Comparison of ENCODE assay signal across 1 cellular context in the genomic region with DNA sequence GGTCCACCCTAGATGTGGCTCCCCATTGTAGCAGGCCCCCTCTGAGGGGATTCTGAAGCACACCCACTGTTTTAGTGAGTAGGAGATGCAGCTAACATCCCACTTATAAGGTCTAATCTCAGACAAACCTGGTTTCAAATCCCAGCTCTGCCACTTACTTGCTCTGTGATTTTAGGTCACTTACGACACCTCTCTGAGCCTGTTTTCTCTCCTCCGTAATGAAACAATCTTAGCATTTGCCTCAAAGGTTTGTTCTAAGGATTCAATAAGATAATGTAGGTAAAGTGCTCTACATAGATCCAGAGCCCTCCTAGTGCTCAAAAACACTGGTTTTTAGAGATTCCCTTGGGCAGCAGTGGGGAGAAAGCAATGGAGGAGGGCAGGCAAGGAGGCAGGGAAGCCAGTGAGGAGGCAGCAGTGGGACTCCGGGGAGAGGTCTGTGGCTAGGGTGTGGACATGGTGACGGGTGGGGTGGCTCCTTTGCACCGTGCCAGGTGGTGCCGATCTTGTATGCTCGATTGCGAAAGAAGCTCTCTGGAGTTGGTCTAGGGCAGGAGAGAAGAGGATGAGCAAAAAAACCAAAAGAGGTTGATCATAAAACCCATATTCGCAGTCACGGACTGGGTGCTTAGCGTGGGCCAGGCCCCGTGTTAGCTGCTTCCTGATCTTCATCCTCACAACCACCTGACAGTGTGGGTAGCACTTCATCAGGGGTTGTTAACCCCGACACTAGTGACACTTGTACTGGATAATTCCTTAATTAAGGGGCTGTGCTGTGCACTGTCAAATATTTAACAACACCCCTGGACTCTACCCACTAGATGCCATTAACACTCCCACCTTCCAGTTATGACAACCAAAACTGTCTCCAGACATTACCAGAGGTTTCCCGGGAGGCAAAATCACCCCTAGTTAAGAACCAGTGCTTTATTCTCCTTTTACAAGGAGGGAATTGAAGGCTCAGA.
TF ChIP-seq lines count a peak whose summit lies in the region.

No MANE protein-coding gene starts in this region.

TF ChIP-seq in HepG2, 621 proteins besides CTCF, POLR2A, EP300 and RAD21 (continued from another document and continues in another):
- TF ChIP-seq SALL2 (CRISPR knock-in tag; IDR thresholded peaks at IDR 0.05), result 0 out of 2 replicates have a peak, but pooled peaks have one; percentile 39
- no peak for TF ChIP-seq SKI (IDR thresholded peaks at IDR 0.05; ENCODE audit: partially characterized antibody)
- TF ChIP-seq ARID2 (CRISPR knock-in tag; IDR thresholded peaks at IDR 0.05; ENCODE audit: borderline replicate concordance), result peak; percentile 10; the same call in 1 of the 2 replicates
- TF ChIP-seq POGK (CRISPR knock-in tag; conservative IDR thresholded peaks at IDR 0.05), result 0 out of 2 replicates have a peak, but pooled peaks have one; percentile 5
- TF ChIP-seq ZNF101 (CRISPR knock-in tag; IDR thresholded peaks at IDR 0.05; ENCODE audit: borderline replicate concordance, low read depth), result peak; percentile 76; the same call in 1 of the 2 replicates
- no peak for TF ChIP-seq ZNF563 (CRISPR knock-in tag; IDR thresholded peaks at IDR 0.05)
- no peak for TF ChIP-seq STAG1 (CRISPR knock-in tag; IDR thresholded peaks at IDR 0.05)
- no peak for TF ChIP-seq CBFB (CRISPR knock-in tag; IDR thresholded peaks at IDR 0.05)
- no peak for TF ChIP-seq ZNF784 (CRISPR knock-in tag; IDR thresholded peaks at IDR 0.05; ENCODE audit: borderline replicate concordance)
- TF ChIP-seq RNF2 (conservative IDR thresholded peaks at IDR 0.05; ENCODE audit: low read depth), result no peak
- no peak for TF ChIP-seq TSC22D2 (CRISPR knock-in tag; IDR thresholded peaks at IDR 0.05; ENCODE audit: borderline replicate concordance)
- no peak for TF ChIP-seq TRIM24 (CRISPR knock-in tag; IDR thresholded peaks at IDR 0.05)
- TF ChIP-seq ZNF800 (CRISPR knock-in tag; IDR thresholded peaks at IDR 0.05), result no peak
- TF ChIP-seq RELA (CRISPR knock-in tag; IDR thresholded peaks at IDR 0.05), result 0 out of 2 replicates have a peak, but pooled peaks have one; percentile 21
- TF ChIP-seq ONECUT2 (CRISPR knock-in tag; IDR thresholded peaks at IDR 0.05), result no peak
- TF ChIP-seq PRPF4 (IDR thresholded peaks at IDR 0.05; ENCODE audit: low read depth, low read length, poor library complexity, severe bottlenecking), result no peak
- TF ChIP-seq, protein P1, sequence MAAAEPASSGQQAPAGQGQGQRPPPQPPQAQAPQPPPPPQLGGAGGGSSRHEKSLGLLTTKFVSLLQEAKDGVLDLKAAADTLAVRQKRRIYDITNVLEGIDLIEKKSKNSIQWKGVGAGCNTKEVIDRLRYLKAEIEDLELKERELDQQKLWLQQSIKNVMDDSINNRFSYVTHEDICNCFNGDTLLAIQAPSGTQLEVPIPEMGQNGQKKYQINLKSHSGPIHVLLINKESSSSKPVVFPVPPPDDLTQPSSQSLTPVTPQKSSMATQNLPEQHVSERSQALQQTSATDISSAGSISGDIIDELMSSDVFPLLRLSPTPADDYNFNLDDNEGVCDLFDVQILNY (CRISPR knock-in tag; conservative IDR thresholded peaks at IDR 0.05), result no peak
- peak; percentile 11; the same call in 1 of the 2 replicates for TF ChIP-seq GFI1 (CRISPR knock-in tag; IDR thresholded peaks at IDR 0.05; ENCODE audit: borderline replicate concordance)
- no peak for TF ChIP-seq ATAD3A (CRISPR knock-in tag; IDR thresholded peaks at IDR 0.05)
- no peak for TF ChIP-seq DR1 (CRISPR knock-in tag; IDR thresholded peaks at IDR 0.05)
- no peak for TF ChIP-seq DBP (CRISPR knock-in tag; IDR thresholded peaks at IDR 0.05; ENCODE audit: not compliant biosample characterization)
- TF ChIP-seq MYNN (CRISPR knock-in tag; IDR thresholded peaks at IDR 0.05; ENCODE audit: low read depth), result no peak
- no peak for TF ChIP-seq BCL6 (CRISPR knock-in tag; IDR thresholded peaks at IDR 0.05)
- no peak for TF ChIP-seq KLF12 (CRISPR knock-in tag; IDR thresholded peaks at IDR 0.05; ENCODE audit: borderline replicate concordance)
- TF ChIP-seq HNRNPH1 (optimal IDR thresholded peaks at IDR 0.05; ENCODE audit: low read depth, low read length), result no peak
- no peak for TF ChIP-seq HOXD1 (CRISPR knock-in tag; IDR thresholded peaks at IDR 0.05)
- no peak; the same call in 1 of the 2 replicates for TF ChIP-seq KDM4B (CRISPR knock-in tag; IDR thresholded peaks at IDR 0.05)
- peak; percentile 86 for TF ChIP-seq CHD4 (IDR thresholded peaks at IDR 0.05; ENCODE audit: borderline replicate concordance, low read length)
- TF ChIP-seq ATF3 (CRISPR knock-in tag; IDR thresholded peaks at IDR 0.05), result no peak
- no peak for TF ChIP-seq ZSCAN21 (CRISPR knock-in tag; IDR thresholded peaks at IDR 0.05; ENCODE audit: borderline replicate concordance)
- TF ChIP-seq ZNF253 (CRISPR knock-in tag; IDR thresholded peaks at IDR 0.05; ENCODE audit: borderline replicate concordance), result 0 out of 2 replicates have a peak, but pooled peaks have one; percentile 17
- TF ChIP-seq ZNF720 (CRISPR knock-in tag; IDR thresholded peaks at IDR 0.05), result no peak
- no peak for TF ChIP-seq ZNF646 (CRISPR knock-in tag; IDR thresholded peaks at IDR 0.05)
- no peak for TF ChIP-seq CREB1 (IDR thresholded peaks at IDR 0.05)
- no peak for TF ChIP-seq CREB1 (CRISPR knock-in tag; IDR thresholded peaks at IDR 0.05)
- TF ChIP-seq ZNF180 (CRISPR knock-in tag; IDR thresholded peaks at IDR 0.05; ENCODE audit: borderline replicate concordance, low read depth), result no peak
- TF ChIP-seq CBX5 (CRISPR knock-in tag; IDR thresholded peaks at IDR 0.05; ENCODE audit: borderline replicate concordance), result no peak
- TF ChIP-seq PRDM10 (CRISPR knock-in tag; IDR thresholded peaks at IDR 0.05; ENCODE audit: low read depth), result no peak
- no peak for TF ChIP-seq ELF3 (CRISPR knock-in tag; IDR thresholded peaks at IDR 0.05)
- no peak for TF ChIP-seq ZFP36L1 (CRISPR knock-in tag; IDR thresholded peaks at IDR 0.05)
- TF ChIP-seq, protein P2, sequence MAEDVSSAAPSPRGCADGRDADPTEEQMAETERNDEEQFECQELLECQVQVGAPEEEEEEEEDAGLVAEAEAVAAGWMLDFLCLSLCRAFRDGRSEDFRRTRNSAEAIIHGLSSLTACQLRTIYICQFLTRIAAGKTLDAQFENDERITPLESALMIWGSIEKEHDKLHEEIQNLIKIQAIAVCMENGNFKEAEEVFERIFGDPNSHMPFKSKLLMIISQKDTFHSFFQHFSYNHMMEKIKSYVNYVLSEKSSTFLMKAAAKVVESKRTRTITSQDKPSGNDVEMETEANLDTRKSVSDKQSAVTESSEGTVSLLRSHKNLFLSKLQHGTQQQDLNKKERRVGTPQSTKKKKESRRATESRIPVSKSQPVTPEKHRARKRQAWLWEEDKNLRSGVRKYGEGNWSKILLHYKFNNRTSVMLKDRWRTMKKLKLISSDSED (CRISPR knock-in tag; IDR thresholded peaks at IDR 0.05), result no peak
